Comparison of ENCODE assay signal across 8 cellular contexts in the genomic region with DNA sequence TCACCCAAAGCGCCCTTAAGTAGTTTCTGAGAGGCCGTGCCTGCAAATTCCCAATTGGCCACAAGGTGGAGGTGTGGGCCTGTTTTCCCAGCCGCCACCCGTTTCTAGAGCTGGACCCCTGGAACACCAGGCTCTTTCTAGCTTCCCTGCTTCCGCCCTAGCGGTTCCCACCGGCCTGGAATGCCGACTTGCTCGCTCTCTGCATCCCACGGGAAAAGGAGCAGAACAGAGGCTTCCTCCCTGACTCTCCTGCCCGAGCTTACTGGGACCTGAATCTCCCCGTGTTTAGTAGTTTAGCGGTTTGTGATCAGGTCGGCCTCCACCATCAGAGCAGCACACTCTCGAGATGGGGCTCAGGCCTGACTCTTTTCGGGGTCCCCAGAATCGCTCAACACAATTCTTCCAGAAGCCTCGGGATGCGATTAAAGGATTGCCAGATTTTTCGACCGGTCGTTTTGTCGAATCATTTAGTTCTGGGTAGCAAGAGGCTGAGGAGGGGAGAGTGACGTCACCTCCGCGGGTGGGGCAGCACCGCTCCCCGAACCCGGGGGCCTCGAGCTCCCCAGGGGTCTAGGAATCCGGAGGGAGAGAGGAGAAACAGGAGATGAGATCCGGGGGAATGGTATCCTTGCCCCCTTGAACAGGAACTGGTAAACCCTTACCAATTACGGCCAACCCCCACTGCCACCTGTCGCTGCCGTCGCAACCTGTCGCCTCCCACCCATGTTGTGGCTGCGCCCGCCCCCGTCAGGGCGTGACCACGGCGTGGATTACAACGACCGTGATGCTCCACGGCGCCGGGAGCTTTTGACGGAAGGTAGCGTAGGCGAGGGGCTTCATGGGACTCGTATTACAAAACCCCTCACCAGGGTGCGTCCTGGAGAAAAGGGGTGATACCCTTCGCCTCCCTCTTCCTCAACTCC. TPM values are rescaled to one million over a fixed set of nuclear protein-coding genes. Genes with fewer than 3 reads are reported as not detected.
DNase-seq lines count a peak whose midpoint lies in the region; ATAC-seq and TF ChIP-seq lines count a peak whose summit lies in the region.

No MANE protein-coding gene starts in this region.

- ATAC-seq in HG02973 (IDR thresholded peaks at IDR 0.05; ENCODE audit: unreplicated experiment), result peak; percentile 41
- ATAC-seq in GM21360 (IDR thresholded peaks at IDR 0.05; ENCODE audit: unreplicated experiment), result no peak

- H3K4me3 Mint-ChIP-seq in activated CD4-positive, alpha-beta memory T cell treated with anti-CD3 and anti-CD28 coated beads for 36 hours, result peak overlapping the region; percentile 81

- H3K9me3 ChIP-seq in duodenal mucosa (ENCODE audit: control insufficient read depth in 1 of 2, low read length in 2 of 2), result no peaks in the 10 kb centered on the region

- H3K4me1 Mint-ChIP-seq in activated CD4-positive, alpha-beta memory T cell treated with anti-CD3 and anti-CD28 coated beads for 36 hours (ENCODE audit: low read depth), result peaks cover 53% of the 10 kb centered on the region

- H3K9me3 Mint-ChIP-seq in activated CD4-positive, alpha-beta memory T cell treated with anti-CD3 and anti-CD28 coated beads for 36 hours, result no peaks in the 10 kb centered on the region

- H3K4me3 ChIP-seq in GM06990 (replicated peaks; ENCODE audit: low read depth, low read length), result peak overlapping the region; percentile 65
- peak overlapping the region; percentile 67 to 73 for H3K4me3 ChIP-seq in duodenal mucosa (ENCODE audit: low read depth in 1 of 2, low read length in 2 of 2)

- peak overlapping the region; percentile 38 to 56 for H3K9ac ChIP-seq in duodenal mucosa (ENCODE audit: low read depth in 1 of 2, low read length in 2 of 2)

- POLR2A ChIA-PET in activated CD4-positive, alpha-beta memory T cell treated with anti-CD3 and anti-CD28 coated beads for 36 hours (lab: Charles Lee), result interaction anchor here (0.6 to 2.7 kb wide), 11 partner anchors 10 to 154 kb away, joined by 3 to 12 read pairs (median 3); a partner anchor contains a TSS

- peaks cover 0 to 7% of the 10 kb centered on the region in 2 donors for H3K4me1 ChIP-seq in duodenal mucosa (ENCODE audit: control insufficient read depth in 1 of 2, insufficient read depth in 2 of 2, low read length in 2 of 2)

- H3K27me3 ChIP-seq in GM06990 (replicated peaks; ENCODE audit: control insufficient read depth, insufficient read depth, low read length) (no peaks in the 10 kb centered on the region), duodenal mucosa (ENCODE audit: control insufficient read depth in 1 of 2, insufficient read depth in 2 of 2, low read length in 2 of 2) (no peaks in the 10 kb centered on the region)

- CTCF ChIA-PET in activated CD4-positive, alpha-beta memory T cell treated with anti-CD3 and anti-CD28 coated beads for 36 hours (lab: Charles Lee), result interaction anchor here (0.6 to 2.8 kb wide), 35 partner anchors 11 to 565 kb away, joined by 3 to 60 read pairs (median 5); a partner anchor contains a TSS

- H3K36me3 Mint-ChIP-seq in activated CD4-positive, alpha-beta memory T cell treated with anti-CD3 and anti-CD28 coated beads for 36 hours, result peaks cover 39% of the 10 kb centered on the region

- H3K36me3 ChIP-seq in GM06990 (ENCODE audit: control insufficient read depth, insufficient read depth, low read length) (no peaks in the 10 kb centered on the region), duodenal mucosa (ENCODE audit: control insufficient read depth in 1 of 2, insufficient read depth in 2 of 2, low read length in 2 of 2) (no peaks in the 10 kb centered on the region)

- peak overlapping the region; percentile 53 for H3K27ac ChIP-seq in duodenal mucosa (ENCODE audit: low read depth, low read length)

- peak overlapping the region; percentile 93 for H3K27ac Mint-ChIP-seq in activated CD4-positive, alpha-beta memory T cell treated with anti-CD3 and anti-CD28 coated beads for 36 hours

- peak; percentile 85 for TF ChIP-seq CTCF in GM06990 (IDR thresholded peaks at IDR 0.05; ENCODE audit: insufficient read depth, low read length, poor library complexity, severe bottlenecking)

- DNase-seq in GM06990 (ENCODE audit: extremely low read depth, insufficient read length), result peak; percentile 92
- peak; percentile 46 for DNase-seq in NCI-H460 (ENCODE audit: extremely low read depth, low read depth)
- DNase-seq in activated CD4-positive, alpha-beta memory T cell treated with anti-CD3 and anti-CD28 coated beads for 36 hours, result peak; percentile 92
- peak; percentile 32 for DNase-seq in middle frontal gyrus (ENCODE audit: extremely low spot score, low spot score)
- DNase-seq in stimulated activated CD8-positive, alpha-beta memory T cell treated with anti-CD3 and anti-CD28 coated beads, Interleukin-15, amount 100 ng/mL, for 48 hours (ENCODE audit: low read depth in 2 of 2), result peak; percentile 78 to 83

- intact Hi-C loops in activated CD4-positive, alpha-beta memory T cell treated with anti-CD3 and anti-CD28 coated beads for 36 hours (cut with micrococcal nuclease), result loop anchor here (1.0 to 5.0 kb wide), 6 partner anchors 11 to 425 kb away; a partner anchor contains a TSS

- no peaks in the 10 kb centered on the region for H3K27me3 Mint-ChIP-seq in activated CD4-positive, alpha-beta memory T cell treated with anti-CD3 and anti-CD28 coated beads for 36 hours

RNA-seq across cellular contexts. Expression of a gene that starts 8.0 kb away (rescaled TPM):
- total RNA-seq in NCI-H460 (2014; rRNA removed; shearing (Covaris generic)), result 0.49 TPM in 1 of 2 replicates, not detected in the other
- 0.03 TPM in 1 of 2 replicates, not detected in the other for polyA plus RNA-seq in NCI-H460 (2014; cell fraction: nucleus; rRNA removed)
- 10 to 100 TPM; 88.8 to 99.8 TPM for total RNA-seq in activated CD4-positive, alpha-beta memory T cell treated with anti-CD3 and anti-CD28 coated beads for 36 hours

RNA-seq across cellular contexts. Expression of a gene that starts 18.8 kb away (rescaled TPM):
- 52.0 and 55.8 TPM in 2 replicates for total RNA-seq in NCI-H460 (2014; rRNA removed; shearing (Covaris generic))
- 57.8 and 72.1 TPM in 2 replicates for polyA plus RNA-seq in NCI-H460 (2014; cell fraction: nucleus; rRNA removed)
- total RNA-seq in activated CD4-positive, alpha-beta memory T cell treated with anti-CD3 and anti-CD28 coated beads for 36 hours, result 10 to 100 TPM; 73.9 to 75.6 TPM

RNA-seq across cellular contexts. Expression of a gene that starts 26.7 kb away (rescaled TPM):
- total RNA-seq in NCI-H460 (2014; rRNA removed; shearing (Covaris generic)), result 18.7 and 20.9 TPM in 2 replicates
- polyA plus RNA-seq in NCI-H460 (2014; cell fraction: nucleus; rRNA removed), result 160 and 183 TPM in 2 replicates
- 100 to 1,000 TPM; 190 to 191 TPM for total RNA-seq in activated CD4-positive, alpha-beta memory T cell treated with anti-CD3 and anti-CD28 coated beads for 36 hours

RNA-seq across cellular contexts. Expression of a gene that starts 28.3 kb away (rescaled TPM):
- 0.27 and 0.87 TPM in 2 replicates for total RNA-seq in NCI-H460 (2014; rRNA removed; shearing (Covaris generic))
- 0.13 and 0.32 TPM in 2 replicates for polyA plus RNA-seq in NCI-H460 (2014; cell fraction: nucleus; rRNA removed)
- total RNA-seq in activated CD4-positive, alpha-beta memory T cell treated with anti-CD3 and anti-CD28 coated beads for 36 hours, result 1 to 10 TPM; 5.4 to 6.2 TPM

Comparison
In these comparisons a context has a peak if more than half of its experiments do, and no peak if none do; other contexts are left out.
1. DNase-seq: peak in every context shown above with its lines; median percentile 92 in GM06990; 92 in activated CD4-positive, alpha-beta memory T cell treated with anti-CD3 and anti-CD28 coated beads for 36 hours; 80 in stimulated activated CD8-positive, alpha-beta memory T cell treated with anti-CD3 and anti-CD28 coated beads, Interleukin-15, amount 100 ng/mL, for 48 hours; 46 in NCI-H460; 32 in middle frontal gyrus.
2. RNA of a gene that starts 8.0 kb away (total RNA-seq): 88.8 to 99.8 TPM in activated CD4-positive, alpha-beta memory T cell treated with anti-CD3 and anti-CD28 coated beads for 36 hours; 0.49 TPM in NCI-H460; every median in the first group is over 10 times any median in the second.